17 cellular contexts compared by ENCODE assay signal in genomic region chr2:101249826-101250225, GRCh38.
"Had no signal": no experiment of that assay in that cellular context is flagged by ENCODE, and none has a peak within 500 bp of the region (broad histone marks: within the 10 kb centered on the region; RNA-seq: fewer than 3 reads in every experiment).

No MANE protein-coding gene starts in this region.

- DNase-seq: activated CD4-positive, alpha-beta T cell treated with anti-CD3 and anti-CD28 coated beads for 1 hour; activated gamma-delta T cell; activated T-cell treated with anti-CD3 and anti-CD28 coated beads, Interleukin-2, amount 50 U/mL, for 72 hours; erythroblast; foreskin melanocyte; head of caudate nucleus; mesenchymal stem cell; naive thymus-derived CD8-positive, alpha-beta T cell; retina; stimulated activated naive B cell treated with anti-CD40 and anti-IgM and Interleukin-4, amounts not matched to agents 10 μg/mL and 1 μg/mL and 100 μg/mL, for 72 hours; T-cell; tibial artery; uterus had no signal

- H3K36me3 Mint-ChIP-seq: activated naive CD4-positive, alpha-beta T cell treated with anti-CD3 and anti-CD28 coated beads, Interleukin-2, amount 50 U/mL, for 24 hours; naive thymus-derived CD8-positive, alpha-beta T cell; T-cell had no signal

- H3K27me3 ChIP-seq: ascending aorta, breast epithelium, tibial artery, uterus had no signal

- H3K4me3 ChIP-seq: ascending aorta, breast epithelium, coronary artery, tibial artery, uterus had no signal

- H3K36me3 ChIP-seq: ascending aorta, breast epithelium, tibial artery, uterus had no signal

- H3K27ac Mint-ChIP-seq: activated T-cell treated with anti-CD3 and anti-CD28 coated beads, Interleukin-2, amount 50 U/mL, for 72 hours; naive thymus-derived CD8-positive, alpha-beta T cell; stimulated activated naive B cell treated with anti-CD40 and anti-IgM and Interleukin-4, amounts not matched to agents 10 μg/mL and 1 μg/mL and 100 μg/mL, for 72 hours; T-cell had no signal

- H3K9me3 ChIP-seq: ascending aorta, breast epithelium, tibial artery, uterus had no signal

- H3K27me3 Mint-ChIP-seq: activated naive CD4-positive, alpha-beta T cell treated with anti-CD3 and anti-CD28 coated beads, Interleukin-2, amount 50 U/mL, for 24 hours; stimulated activated naive B cell treated with anti-CD40 and anti-IgM and Interleukin-4, amounts not matched to agents 10 μg/mL and 1 μg/mL and 100 μg/mL, for 72 hours; T-cell had no signal

- H3K9me3 Mint-ChIP-seq: activated naive CD4-positive, alpha-beta T cell treated with anti-CD3 and anti-CD28 coated beads, Interleukin-2, amount 50 U/mL, for 24 hours; activated T-cell treated with anti-CD3 and anti-CD28 coated beads, Interleukin-2, amount 50 U/mL, for 72 hours; naive thymus-derived CD8-positive, alpha-beta T cell; stimulated activated naive B cell treated with anti-CD40 and anti-IgM and Interleukin-4, amounts not matched to agents 10 μg/mL and 1 μg/mL and 100 μg/mL, for 72 hours; T-cell had no signal

- ATAC-seq: activated T-cell treated with anti-CD3 and anti-CD28 coated beads, Interleukin-2, amount 50 U/mL, for 72 hours; naive thymus-derived CD8-positive, alpha-beta T cell; stimulated activated naive B cell treated with anti-CD40 and anti-IgM and Interleukin-4, amounts not matched to agents 10 μg/mL and 1 μg/mL and 100 μg/mL, for 72 hours; T-cell had no signal

- H3K4me3 Mint-ChIP-seq: activated naive CD4-positive, alpha-beta T cell treated with anti-CD3 and anti-CD28 coated beads, Interleukin-2, amount 50 U/mL, for 24 hours; activated T-cell treated with anti-CD3 and anti-CD28 coated beads, Interleukin-2, amount 50 U/mL, for 72 hours; stimulated activated naive B cell treated with anti-CD40 and anti-IgM and Interleukin-4, amounts not matched to agents 10 μg/mL and 1 μg/mL and 100 μg/mL, for 72 hours; T-cell had no signal

- H3K27ac ChIP-seq: ascending aorta, coronary artery, tibial artery, uterus had no signal
